In the genomic region with DNA sequence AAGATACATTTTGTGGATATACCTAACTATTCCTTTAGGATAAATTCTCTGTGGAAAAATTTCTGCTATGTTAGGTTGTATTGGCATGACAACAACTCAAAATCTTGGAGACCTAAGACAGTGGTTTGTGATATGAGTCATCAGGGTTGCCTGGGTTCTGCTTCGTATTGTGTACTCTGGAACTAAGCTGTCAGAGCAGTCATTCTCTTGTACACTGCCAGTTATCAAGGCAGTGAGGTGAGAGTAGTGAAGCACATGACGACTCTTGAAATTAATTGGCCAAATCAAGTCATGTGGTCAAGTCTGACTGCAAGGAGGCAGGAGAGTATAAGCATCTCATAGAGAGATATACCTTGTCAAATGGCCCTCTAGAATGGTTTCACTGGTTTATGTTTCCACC, we compare ENCODE assay signal across 11 cellular contexts.
DNase-seq lines count a peak whose midpoint lies in the region; ATAC-seq, FAIRE-seq and TF ChIP-seq lines count a peak whose summit lies in the region.
"Had no signal": no experiment of that assay in that cellular context is flagged by ENCODE, and none has a peak within 500 bp of the region (broad histone marks: within the 10 kb centered on the region; RNA-seq: fewer than 3 reads in every experiment).

No MANE protein-coding gene starts in this region.

- ATAC-seq in A549 (peak; percentile 34 to 45; a peak in 3 of 6 replicates), GM18909 (IDR thresholded peaks at IDR 0.05; ENCODE audit: poor library complexity, unreplicated experiment) (peak; percentile 76), HG03520 (IDR thresholded peaks at IDR 0.05; ENCODE audit: unreplicated experiment) (peak; percentile 91), GM21723 (IDR thresholded peaks at IDR 0.05; ENCODE audit: unreplicated experiment) (no peak), GM21526 (IDR thresholded peaks at IDR 0.05; ENCODE audit: low FRiP score, unreplicated experiment) (no peak)
- ATAC-seq: pancreas had no signal

- H4K20me1 ChIP-seq in mammary epithelial cell (ENCODE audit: insufficient read depth, low read length): no peaks in the 10 kb centered on the region
- H4K20me1 ChIP-seq: BLaER1 treated with 17β-estradiol and CSF1 and Interleukin-3, amounts not matched to agents 10 nM and 100 nM had no signal

- intact Hi-C loops in mammary epithelial cell (cut with micrococcal nuclease): no loop called here

- no peaks in the 10 kb centered on the region for H3K79me2 ChIP-seq in mammary epithelial cell (ENCODE audit: insufficient read depth, low read length)

- no peak overlapping the region for H2AFZ ChIP-seq in mammary epithelial cell (ENCODE audit: low read depth, low read length)

- H3K27ac ChIP-seq in A549 (no peak overlapping the region), mammary epithelial cell (ENCODE audit: insufficient read depth, low read depth, low read length) (peak overlapping the region; percentile 87), WERI-Rb-1 (no peak overlapping the region)
- H3K27ac ChIP-seq: KMS-11, pancreas had no signal

- H3K4me2 ChIP-seq in A549 (no peak overlapping the region), mammary epithelial cell (ENCODE audit: insufficient read depth, low read depth, low read length) (no peak overlapping the region)
- H3K4me2 ChIP-seq: BLaER1 treated with 17β-estradiol and CSF1 and Interleukin-3, amounts not matched to agents 10 nM and 100 nM; KMS-11 had no signal

- H3K36me3 ChIP-seq in mammary epithelial cell (ENCODE audit: insufficient read depth, low read length): no peaks in the 10 kb centered on the region
- no peaks in the 10 kb centered on the region for H3K36me3 ChIP-seq in WERI-Rb-1
- H3K36me3 ChIP-seq: BLaER1 treated with 17β-estradiol and CSF1 and Interleukin-3, amounts not matched to agents 10 nM and 100 nM; pancreas had no signal

- H3K9ac ChIP-seq in mammary epithelial cell (ENCODE audit: insufficient read depth, low read length): no peak overlapping the region
- H3K9ac ChIP-seq: BLaER1 treated with 17β-estradiol and CSF1 and Interleukin-3, amounts not matched to agents 10 nM and 100 nM; KMS-11 had no signal

- BruUV-seq in mammary epithelial cell (replicated peaks; lab: Mats Ljungman, UMichigan): no TSS peak

- FAIRE-seq in A549 (lab: Jason Lieb, UNC): no peak
- FAIRE-seq: pancreas had no signal

- TF ChIP-seq EP300 in A549 (IDR thresholded peaks at IDR 0.05): no peak

- H3K9me3 ChIP-seq in A549 (no peaks in the 10 kb centered on the region), mammary epithelial cell (replicated peaks; ENCODE audit: insufficient read depth, low read length) (no peaks in the 10 kb centered on the region), WERI-Rb-1 (ENCODE audit: severe bottlenecking) (no peaks in the 10 kb centered on the region)
- H3K9me3 ChIP-seq: BLaER1 treated with 17β-estradiol and CSF1 and Interleukin-3, amounts not matched to agents 10 nM and 100 nM; pancreas had no signal

- H3K27me3 ChIP-seq in mammary epithelial cell (ENCODE audit: insufficient read depth, low read length) (no peaks in the 10 kb centered on the region), WERI-Rb-1 (ENCODE audit: insufficient read depth, low read depth, severe bottlenecking) (no peaks in the 10 kb centered on the region)
- H3K27me3 ChIP-seq: BLaER1 treated with 17β-estradiol and CSF1 and Interleukin-3, amounts not matched to agents 10 nM and 100 nM; pancreas had no signal

- TF ChIP-seq POLR2A in A549 (IDR thresholded peaks at IDR 0.05; ENCODE audit: low read length): no peak

- H3K4me1 ChIP-seq in A549: no peaks in the 10 kb centered on the region
- peaks cover 12% of the 10 kb centered on the region for H3K4me1 ChIP-seq in mammary epithelial cell (ENCODE audit: insufficient read depth, low read length)
- H3K4me1 ChIP-seq: pancreas had no signal

- 3% methylated on average over 2 of the region's 2 CpGs for WGBS in A549 (ENCODE audit: missing lambda C conversion rate)
- 35% methylated on average over 2 of the region's 2 CpGs for WGBS in mammary epithelial cell (ENCODE audit: low coverage, missing lambda C conversion rate)

- TF ChIP-seq CTCF in A549 (IDR thresholded peaks at IDR 0.05) (no peak), mammary epithelial cell (conservative IDR thresholded peaks at IDR 0.05 in 1 of 2, IDR thresholded peaks at IDR 0.05 in 1 of 2; ENCODE audit: extremely low read depth in 1 of 2, insufficient read depth in 1 of 2, low read depth in 1 of 2, low read length in 2 of 2) (no peak), WERI-Rb-1 (IDR thresholded peaks at IDR 0.05; ENCODE audit: low read depth, low read length) (no peak)

- POLR2A ChIA-PET in A549 (lab: Yijun Ruan, JAX): no interaction called here

- no peak overlapping the region for H3K4me3 ChIP-seq in A549
- H3K4me3 ChIP-seq in mammary epithelial cell (replicated peaks in 1 of 3; ENCODE audit: insufficient read depth in 1 of 3, low read depth in 2 of 3, low read length in 3 of 3): no peak overlapping the region
- H3K4me3 ChIP-seq in WERI-Rb-1 (ENCODE audit: low read depth, low read length): no peak overlapping the region
- H3K4me3 ChIP-seq: BLaER1 treated with 17β-estradiol and CSF1 and Interleukin-3, amounts not matched to agents 10 nM and 100 nM; pancreas had no signal

- DNase-seq in A549 (ENCODE audit: low read depth in 1 of 2, low spot score in 1 of 2): peak in 1 of 2 experiments; percentile 26
- peak; percentile 85 for DNase-seq in mammary epithelial cell
- no peak for DNase-seq in stimulated activated CD4-positive, alpha-beta T cell treated with anti-CD3 and anti-CD28 coated beads, Interleukin-4, amount 100 ng/mL, for 1 hour
- no peak for DNase-seq in WERI-Rb-1
- DNase-seq: pancreas had no signal

- CTCF ChIA-PET in A549 (lab: Yijun Ruan, JAX): no interaction called here
- CTCF ChIA-PET in mammary epithelial cell (lab: Charles Lee; ENCODE audit: low non-redundant PET): no interaction called here

- in situ Hi-C loops in mammary epithelial cell (cut with MboI; ENCODE audit: low sequenced_read_pairs in 2 of 2): no loop called here

- dilution Hi-C loops in mammary epithelial cell (cut with HindIII; ENCODE audit: low sequenced_read_pairs): no loop called here

- TF ChIP-seq RAD21 in A549 (conservative IDR thresholded peaks at IDR 0.05 in 1 of 2, IDR thresholded peaks at IDR 0.05 in 1 of 2): no peak

TF ChIP-seq in A549, 52 proteins besides CTCF, POLR2A, EP300 and RAD21:
- TF ChIP-seq EHMT2 (IDR thresholded peaks at IDR 0.05; ENCODE audit: low read depth) (no peak), HOXB5 (CRISPR knock-in tag; IDR thresholded peaks at IDR 0.05) (no peak), FOSB (CRISPR knock-in tag; IDR thresholded peaks at IDR 0.05) (no peak), SMC3 (IDR thresholded peaks at IDR 0.05) (no peak), FOSL2 (IDR thresholded peaks at IDR 0.05) (no peak), FOSL2 (CRISPR knock-in tag; IDR thresholded peaks at IDR 0.05) (peak; percentile 18; the same call in 1 of the 2 replicates), NPAS2 (CRISPR knock-in tag; IDR thresholded peaks at IDR 0.05; ENCODE audit: borderline replicate concordance) (no peak), RARB (CRISPR knock-in tag; IDR thresholded peaks at IDR 0.05) (no peak), TFCP2L1 (CRISPR knock-in tag; IDR thresholded peaks at IDR 0.05) (no peak), HEYL (CRISPR knock-in tag; IDR thresholded peaks at IDR 0.05) (no peak), RNF2 (IDR thresholded peaks at IDR 0.05; ENCODE audit: borderline replicate concordance, low read depth) (no peak), FOXS1 (CRISPR knock-in tag; IDR thresholded peaks at IDR 0.05) (no peak)
- TF ChIP-seq, protein P1, sequence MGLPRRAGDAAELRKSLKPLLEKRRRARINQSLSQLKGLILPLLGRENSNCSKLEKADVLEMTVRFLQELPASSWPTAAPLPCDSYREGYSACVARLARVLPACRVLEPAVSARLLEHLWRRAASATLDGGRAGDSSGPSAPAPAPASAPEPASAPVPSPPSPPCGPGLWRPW (IDR thresholded peaks at IDR 0.05): no peak
- TF ChIP-seq, protein P2, sequence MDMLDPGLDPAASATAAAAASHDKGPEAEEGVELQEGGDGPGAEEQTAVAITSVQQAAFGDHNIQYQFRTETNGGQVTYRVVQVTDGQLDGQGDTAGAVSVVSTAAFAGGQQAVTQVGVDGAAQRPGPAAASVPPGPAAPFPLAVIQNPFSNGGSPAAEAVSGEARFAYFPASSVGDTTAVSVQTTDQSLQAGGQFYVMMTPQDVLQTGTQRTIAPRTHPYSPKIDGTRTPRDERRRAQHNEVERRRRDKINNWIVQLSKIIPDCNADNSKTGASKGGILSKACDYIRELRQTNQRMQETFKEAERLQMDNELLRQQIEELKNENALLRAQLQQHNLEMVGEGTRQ (IDR thresholded peaks at IDR 0.05): peak; percentile 20; the same call in 1 of the 2 replicates
- TF ChIP-seq, protein P3, sequence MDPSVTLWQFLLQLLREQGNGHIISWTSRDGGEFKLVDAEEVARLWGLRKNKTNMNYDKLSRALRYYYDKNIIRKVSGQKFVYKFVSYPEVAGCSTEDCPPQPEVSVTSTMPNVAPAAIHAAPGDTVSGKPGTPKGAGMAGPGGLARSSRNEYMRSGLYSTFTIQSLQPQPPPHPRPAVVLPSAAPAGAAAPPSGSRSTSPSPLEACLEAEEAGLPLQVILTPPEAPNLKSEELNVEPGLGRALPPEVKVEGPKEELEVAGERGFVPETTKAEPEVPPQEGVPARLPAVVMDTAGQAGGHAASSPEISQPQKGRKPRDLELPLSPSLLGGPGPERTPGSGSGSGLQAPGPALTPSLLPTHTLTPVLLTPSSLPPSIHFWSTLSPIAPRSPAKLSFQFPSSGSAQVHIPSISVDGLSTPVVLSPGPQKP (IDR thresholded peaks at IDR 0.05; ENCODE audit: low read depth, low read length): no peak

Comparison
In these comparisons a context has a peak if more than half of its experiments do, and no peak if none do; other contexts are left out.
1. ATAC-seq: peak in A549 (2 of 2), GM18909 (single experiment) and HG03520 (single experiment); none in GM21723 (single experiment) and GM21526 (single experiment).